Comparison of ENCODE assay signal across 8 cellular contexts in the genomic region with DNA sequence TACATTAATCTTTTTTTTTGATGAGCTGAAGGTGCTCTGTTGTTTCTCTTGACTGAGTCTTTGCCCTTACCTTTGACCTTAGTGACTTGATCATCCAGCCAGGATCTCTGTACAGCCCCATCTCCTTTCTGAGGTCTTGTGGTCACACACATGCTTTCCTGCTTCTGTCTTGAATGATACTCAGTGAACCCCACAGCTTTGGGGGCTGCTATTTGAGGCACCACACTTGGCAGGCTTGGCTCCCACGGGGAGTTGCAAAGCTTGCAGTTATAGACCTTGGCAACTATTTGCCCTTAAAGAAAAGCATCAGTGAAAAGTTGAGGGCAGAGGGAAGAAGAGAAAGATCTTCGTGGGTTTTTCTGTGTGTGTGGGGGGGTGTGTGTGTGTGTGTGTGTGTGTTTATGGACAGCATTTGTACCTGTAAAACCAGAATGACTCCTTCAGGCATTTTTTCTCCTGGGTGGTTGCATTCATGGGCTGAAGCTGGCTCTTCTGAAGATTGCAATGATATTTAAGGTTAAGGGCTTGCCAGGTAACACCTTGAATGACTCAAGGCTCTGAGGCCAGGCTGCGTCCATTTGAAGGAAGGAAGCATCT.
DNase-seq lines count a peak whose midpoint lies in the region; ATAC-seq, FAIRE-seq and TF ChIP-seq lines count a peak whose summit lies in the region.

No MANE protein-coding gene starts in this region.

- H4K20me1 ChIP-seq in GM12878 (ENCODE audit: control insufficient read depth, insufficient read depth) = no peaks in the 10 kb centered on the region

- H3K4me3 Mint-ChIP-seq in T-helper 1 cell treated with Interleukin-12 subunit alpha and Interleukin-12 subunit beta and Interleukin-4 antibody, amounts not matched to agents 30 μg/mL and 1 μg/mL, for 36 hours = no peak overlapping the region

- H3K4me3 ChIP-seq in GM12878 = peak overlapping the region; percentile 40; the same call in 1 of the 2 replicates
- H3K4me3 ChIP-seq in stomach = no peak overlapping the region

- no peak overlapping the region for H2AFZ ChIP-seq in GM12878 (ENCODE audit: control insufficient read depth, low read depth, low read length)

- no peak for TF ChIP-seq POLR2A in GM12878 (IDR thresholded peaks at IDR 0.05; ENCODE audit: low read depth, low read length)
- TF ChIP-seq POLR2A in stomach (IDR thresholded peaks at IDR 0.05) = no peak

- H3K27me3 ChIP-seq in GM12878 (replicated peaks in 1 of 2; ENCODE audit: control insufficient read depth in 2 of 2, insufficient read depth in 2 of 2, low read length in 1 of 2) (no peaks in the 10 kb centered on the region), stomach (no peaks in the 10 kb centered on the region)

- peak overlapping the region; percentile 13 for H3K27ac Mint-ChIP-seq in T-helper 1 cell treated with Interleukin-12 subunit alpha and Interleukin-12 subunit beta and Interleukin-4 antibody, amounts not matched to agents 30 μg/mL and 1 μg/mL, for 36 hours

- SMC1A ChIA-PET in GM12878 (lab: Charles Lee; ENCODE audit: uncharacterized antibody, unreplicated experiment) = interaction anchor here (0.6 to 9.0 kb wide), 29 partner anchors 11 to 264 kb away, joined by 3 to 141 read pairs (median 7); no protein-coding TSS in a partner anchor

- TF ChIP-seq EP300 in GM12878 (IDR thresholded peaks at IDR 0.05; ENCODE audit: borderline replicate concordance in 1 of 2, control insufficient read depth in 1 of 2, low read depth in 2 of 2, low read length in 2 of 2) (no peak), stomach (IDR thresholded peaks at IDR 0.05) (no peak)

- peak overlapping the region; percentile 79 for H3K9ac ChIP-seq in GM12878 (ENCODE audit: control insufficient read depth, insufficient read depth, low read length)

- H3K9me3 Mint-ChIP-seq in T-helper 1 cell treated with Interleukin-12 subunit alpha and Interleukin-12 subunit beta and Interleukin-4 antibody, amounts not matched to agents 30 μg/mL and 1 μg/mL, for 36 hours = no peaks in the 10 kb centered on the region

- H3K4me1 Mint-ChIP-seq in T-helper 1 cell treated with Interleukin-12 subunit alpha and Interleukin-12 subunit beta and Interleukin-4 antibody, amounts not matched to agents 30 μg/mL and 1 μg/mL, for 36 hours (ENCODE audit: low read depth) = peaks cover 45% of the 10 kb centered on the region

- peak; percentile 56 for ATAC-seq in HG03066 (IDR thresholded peaks at IDR 0.05; ENCODE audit: low read depth, unreplicated experiment)
- peak; percentile 69 for ATAC-seq in GM12878
- ATAC-seq in left colon = no peak

- TF ChIP-seq RAD21 in GM12878 (IDR thresholded peaks at IDR 0.05; ENCODE audit: insufficient read depth, low read depth, low read length) = no peak; the same call in 1 of the 2 replicates

- intact Hi-C loops in GM12878 (cut with micrococcal nuclease; ENCODE audit: unreplicated experiment) (loop anchor here (1.0 to 5.0 kb wide), 6 partner anchors 19 to 105 kb away; partner anchors contain the start of gene MSI2), stomach (cut with DNase I; ENCODE audit: low total_unique reads) (no loop called here), left colon (cut with DNase I, micrococcal nuclease) (no loop called here)

- RAD21 ChIA-PET in GM12878 (lab: Charles Lee; ENCODE audit: unreplicated experiment) = interaction anchor here (0.6 to 7.4 kb wide), 23 partner anchors 12 to 471 kb away, joined by 3 to 103 read pairs (median 5); partner anchors contain the start of gene MSI2

- CTCF ChIA-PET in GM12878 (lab: Yijun Ruan, JAX) = interaction anchor here (0.8 to 4.7 kb wide), 10 partner anchors 8 to 194 kb away, joined by 3 to 33 read pairs (median 4); no protein-coding TSS in a partner anchor

- no peaks in the 10 kb centered on the region for H3K27me3 Mint-ChIP-seq in T-helper 1 cell treated with Interleukin-12 subunit alpha and Interleukin-12 subunit beta and Interleukin-4 antibody, amounts not matched to agents 30 μg/mL and 1 μg/mL, for 36 hours (ENCODE audit: low read depth)

- TSS peak; percentile 35 for BruUV-seq in GM12878 (replicated peaks; lab: Mats Ljungman, UMichigan)

- peaks cover 11% of the 10 kb centered on the region for H3K36me3 Mint-ChIP-seq in T-helper 1 cell treated with Interleukin-12 subunit alpha and Interleukin-12 subunit beta and Interleukin-4 antibody, amounts not matched to agents 30 μg/mL and 1 μg/mL, for 36 hours (ENCODE audit: low read depth)

- peaks cover 53% of the 10 kb centered on the region for H3K79me2 ChIP-seq in GM12878 (ENCODE audit: control insufficient read depth, insufficient read depth, low read length)

- in situ Hi-C loops in GM12878 (cut with MboI) = no loop called here

- H3K4me1 ChIP-seq in GM12878 (ENCODE audit: control insufficient read depth, insufficient read depth, low read length) (peaks cover 59% of the 10 kb centered on the region), stomach (peaks cover 16 to 48% (median 32%) of the 10 kb centered on the region in 4 donors)

- DNase-seq in T-helper 1 cell (no peak), GM12878 (ENCODE audit: low read depth, low spot score) (peak; percentile 87), stomach (no peak), OCI-M2 (lab: John Stamatoyannopoulos, UW; ENCODE audit: unreplicated experiment) (no peak), left colon (no peak), NCI-H187 (lab: John Stamatoyannopoulos, UW) (no peak)

- no peaks in the 10 kb centered on the region; a peak in 1 of 4 replicates for H3K36me3 ChIP-seq in GM12878 (ENCODE audit: control insufficient read depth in 2 of 2, insufficient read depth in 2 of 2, low read length in 1 of 2)
- H3K36me3 ChIP-seq in stomach = no peaks in the 10 kb centered on the region

- H3K9me3 ChIP-seq in GM12878 (replicated peaks; ENCODE audit: control insufficient read depth, insufficient read depth, low read length) (no peaks in the 10 kb centered on the region), stomach (no peaks in the 10 kb centered on the region)

- FAIRE-seq in GM12878 (lab: Jason Lieb, UNC) = peak; percentile 44

- H3K27ac ChIP-seq in GM12878 (ENCODE audit: control insufficient read depth, insufficient read depth) (peak overlapping the region; percentile 96), stomach (peak overlapping the region in 4 of 5 donors; percentile 64 to 79 (median 71))

- POLR2A ChIA-PET in GM12878 (lab: Charles Lee) = interaction anchor here (0.8 to 7.9 kb wide), 11 partner anchors 11 to 111 kb away, joined by 3 to 80 read pairs (median 4); partner anchors contain the start of gene MSI2

- H3K4me2 ChIP-seq in GM12878 (ENCODE audit: control insufficient read depth, insufficient read depth) = peak overlapping the region; percentile 92

- TF ChIP-seq CTCF in GM12878 (IDR thresholded peaks at IDR 0.05 in 2 of 3, conservative IDR thresholded peaks at IDR 0.05 in 1 of 3; ENCODE audit: control insufficient read depth in 2 of 3, extremely low read depth in 1 of 3, insufficient read depth in 1 of 3, low read depth in 3 of 3, low read length in 3 of 3) (no peak), stomach (IDR thresholded peaks at IDR 0.05) (no peak)

- 16% methylated on average over 3 of the region's 3 CpGs for WGBS in GM12878 (ENCODE audit: insufficient coverage, insufficient replicate concordance, low lambda C conversion rate, missing lambda C conversion rate)
- 32 to 58% (median 43%) methylated on average over 3 of the region's 3 CpGs for WGBS in stomach, 5 donors

TF ChIP-seq in GM12878, 131 proteins besides CTCF, POLR2A, EP300 and RAD21 (continues in another document):
- TF ChIP-seq ZNF24 (IDR thresholded peaks at IDR 0.05) (no peak), FOS (IDR thresholded peaks at IDR 0.05; ENCODE audit: borderline replicate concordance, extremely low read depth, insufficient read length) (no peak), MXI1 (IDR thresholded peaks at IDR 0.05; ENCODE audit: low read depth, low read length) (no peak), BMI1 (IDR thresholded peaks at IDR 0.05; ENCODE audit: borderline replicate concordance) (0 out of 2 replicates have a peak, but pooled peaks have one; percentile 15), HCFC1 (IDR thresholded peaks at IDR 0.05; ENCODE audit: low read length) (no peak), SP1 (IDR thresholded peaks at IDR 0.05; ENCODE audit: low read depth, low read length) (no peak)
- TF ChIP-seq, protein P1, sequence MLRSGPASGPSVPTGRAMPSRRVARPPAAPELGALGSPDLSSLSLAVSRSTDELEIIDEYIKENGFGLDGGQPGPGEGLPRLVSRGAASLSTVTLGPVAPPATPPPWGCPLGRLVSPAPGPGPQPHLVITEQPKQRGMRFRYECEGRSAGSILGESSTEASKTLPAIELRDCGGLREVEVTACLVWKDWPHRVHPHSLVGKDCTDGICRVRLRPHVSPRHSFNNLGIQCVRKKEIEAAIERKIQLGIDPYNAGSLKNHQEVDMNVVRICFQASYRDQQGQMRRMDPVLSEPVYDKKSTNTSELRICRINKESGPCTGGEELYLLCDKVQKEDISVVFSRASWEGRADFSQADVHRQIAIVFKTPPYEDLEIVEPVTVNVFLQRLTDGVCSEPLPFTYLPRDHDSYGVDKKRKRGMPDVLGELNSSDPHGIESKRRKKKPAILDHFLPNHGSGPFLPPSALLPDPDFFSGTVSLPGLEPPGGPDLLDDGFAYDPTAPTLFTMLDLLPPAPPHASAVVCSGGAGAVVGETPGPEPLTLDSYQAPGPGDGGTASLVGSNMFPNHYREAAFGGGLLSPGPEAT (IDR thresholded peaks at IDR 0.05; ENCODE audit: low read depth) = peak; percentile 62; the same call in 1 of the 2 replicates
- TF ChIP-seq, protein P2, sequence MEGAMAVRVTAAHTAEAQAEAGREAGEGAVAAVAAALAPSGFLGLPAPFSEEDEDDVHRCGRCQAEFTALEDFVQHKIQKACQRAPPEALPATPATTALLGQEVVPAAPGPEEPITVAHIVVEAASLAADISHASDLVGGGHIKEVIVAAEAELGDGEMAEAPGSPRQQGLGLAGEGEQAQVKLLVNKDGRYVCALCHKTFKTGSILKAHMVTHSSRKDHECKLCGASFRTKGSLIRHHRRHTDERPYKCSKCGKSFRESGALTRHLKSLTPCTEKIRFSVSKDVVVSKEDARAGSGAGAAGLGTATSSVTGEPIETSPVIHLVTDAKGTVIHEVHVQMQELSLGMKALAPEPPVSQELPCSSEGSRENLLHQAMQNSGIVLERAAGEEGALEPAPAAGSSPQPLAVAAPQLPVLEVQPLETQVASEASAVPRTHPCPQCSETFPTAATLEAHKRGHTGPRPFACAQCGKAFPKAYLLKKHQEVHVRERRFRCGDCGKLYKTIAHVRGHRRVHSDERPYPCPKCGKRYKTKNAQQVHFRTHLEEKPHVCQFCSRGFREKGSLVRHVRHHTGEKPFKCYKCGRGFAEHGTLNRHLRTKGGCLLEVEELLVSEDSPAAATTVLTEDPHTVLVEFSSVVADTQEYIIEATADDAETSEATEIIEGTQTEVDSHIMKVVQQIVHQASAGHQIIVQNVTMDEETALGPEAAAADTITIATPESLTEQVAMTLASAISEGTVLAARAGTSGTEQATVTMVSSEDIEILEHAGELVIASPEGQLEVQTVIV (IDR thresholded peaks at IDR 0.05; ENCODE audit: borderline replicate concordance, partially characterized antibody) = no peak
